Comparison of ENCODE assay signal across 9 cellular contexts in the genomic region with DNA sequence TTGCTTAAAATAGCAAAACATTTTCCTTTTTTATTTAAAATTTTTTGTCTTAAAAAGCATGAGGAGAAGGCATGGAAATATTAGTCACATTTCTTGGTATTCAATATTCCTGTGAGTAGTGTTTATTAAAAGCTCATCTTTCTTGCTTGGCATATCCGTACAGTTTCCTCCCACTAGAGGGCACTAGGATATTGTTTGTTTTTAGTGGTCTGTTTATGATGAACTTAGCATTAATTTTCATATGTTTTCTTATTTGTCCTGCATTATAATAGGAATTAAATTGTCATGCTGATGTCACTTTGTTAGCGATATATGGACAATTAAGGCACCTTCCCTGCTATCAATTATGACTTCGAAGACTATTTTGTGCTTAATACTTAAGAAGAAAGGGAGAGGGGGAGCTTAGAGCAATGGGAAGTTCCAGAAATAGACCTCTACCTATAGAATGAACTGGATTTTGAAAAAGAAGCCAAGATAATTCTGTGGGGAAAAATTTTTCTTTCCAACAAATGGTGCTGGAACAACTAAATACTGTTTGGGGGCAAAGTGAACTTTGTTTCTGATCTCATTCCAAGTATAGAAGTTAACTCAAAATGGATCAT.
DNase-seq lines count a peak whose midpoint lies in the region; ATAC-seq and TF ChIP-seq lines count a peak whose summit lies in the region.
"Had no signal": no experiment of that assay in that cellular context is flagged by ENCODE, and none has a peak within 500 bp of the region (broad histone marks: within the 10 kb centered on the region; RNA-seq: fewer than 3 reads in every experiment).

No MANE protein-coding gene starts in this region.

- no peaks in the 10 kb centered on the region for H4K20me1 ChIP-seq in neural progenitor cell (ENCODE audit: low read depth)

- no peaks in the 10 kb centered on the region for H3K79me2 ChIP-seq in neural progenitor cell (ENCODE audit: low read depth)

- no peaks in the 10 kb centered on the region for H3K27me3 Mint-ChIP-seq in neural progenitor cell (ENCODE audit: insufficient read depth, low read depth)

- H3K36me3 ChIP-seq in neural progenitor cell, result no peaks in the 10 kb centered on the region

- H2AFZ ChIP-seq in neural progenitor cell (replicated peaks), result no peak overlapping the region

- no peaks in the 10 kb centered on the region for H3K9me3 Mint-ChIP-seq in neural progenitor cell
- H3K9me3 Mint-ChIP-seq: CD8-positive, alpha-beta memory T cell had no signal

- no peak overlapping the region for H3K4me3 ChIP-seq in Jurkat, Clone E6-1 (ENCODE audit: low read length)
- H3K4me3 ChIP-seq in neural progenitor cell, result no peak overlapping the region

- H3K36me3 Mint-ChIP-seq in neural progenitor cell, result peaks cover 2% of the 10 kb centered on the region

- H3K27ac Mint-ChIP-seq in neural progenitor cell, result no peak overlapping the region
- H3K27ac Mint-ChIP-seq: CD8-positive, alpha-beta memory T cell had no signal

- no peaks in the 10 kb centered on the region for H3K9me3 ChIP-seq in neural progenitor cell (ENCODE audit: low read depth)

- no peaks in the 10 kb centered on the region for H3K27me3 ChIP-seq in neural progenitor cell

- no peak overlapping the region for H3K27ac ChIP-seq in neural progenitor cell

- H3K4me3 Mint-ChIP-seq in neural progenitor cell, result no peak overlapping the region
- H3K4me3 Mint-ChIP-seq: CD8-positive, alpha-beta memory T cell had no signal

- no peak overlapping the region for H3K4me2 ChIP-seq in neural progenitor cell

- ATAC-seq in HG03432 (IDR thresholded peaks at IDR 0.05; ENCODE audit: unreplicated experiment), result no peak

- peaks cover 6% of the 10 kb centered on the region for H3K4me1 Mint-ChIP-seq in neural progenitor cell

- no peak for TF ChIP-seq POLR2A in erythroblast (IDR thresholded peaks at IDR 0.05; ENCODE audit: low read length)

- DNase-seq in NCI-H446 (lab: John Stamatoyannopoulos, UW), result peak; percentile 22 to 29
- no peak for DNase-seq in NCI-H446 treated with DMSO at 0.1 percent for 48 hours (lab: John Stamatoyannopoulos, UW)
- peak; percentile 50 for DNase-seq in Jurkat, Clone E6-1 (ENCODE audit: low read depth, low spot score)
- DNase-seq in SHP77 treated with DMSO at 0.1 percent for 48 hours (lab: John Stamatoyannopoulos, UW), result peak; percentile 7
- peak; percentile 60 to 79 for DNase-seq in erythroblast (lab: John Stamatoyannopoulos, UW)
- peak; percentile 13 for DNase-seq in neural progenitor cell (ENCODE audit: low spot score)
- no peak for DNase-seq in stimulated activated CD4-positive, alpha-beta T cell treated with anti-CD3 and anti-CD28 coated beads, Interleukin-4, amount 100 ng/mL, for 4 hours

- H3K9ac ChIP-seq in neural progenitor cell, result no peak overlapping the region

- TF ChIP-seq CTCF in neural progenitor cell (IDR thresholded peaks at IDR 0.05), result peak; percentile 78

- H3F3A ChIP-seq in neural progenitor cell (ENCODE audit: low read depth), result peaks cover 29% of the 10 kb centered on the region

- H3K4me1 ChIP-seq in neural progenitor cell, result peaks cover 8% of the 10 kb centered on the region

Comparison
In these comparisons a context has a peak if more than half of its experiments do, and no peak if none do; other contexts are left out.
1. DNase-seq: peak in NCI-H446 (2 of 2), Jurkat, Clone E6-1 (single experiment), SHP77 treated with DMSO at 0.1 percent for 48 hours (single experiment), erythroblast (2 of 2) and neural progenitor cell (single experiment); none in NCI-H446 treated with DMSO at 0.1 percent for 48 hours (single experiment) and stimulated activated CD4-positive, alpha-beta T cell treated with anti-CD3 and anti-CD28 coated beads, Interleukin-4, amount 100 ng/mL, for 4 hours (0 of 2).